Comparison of ENCODE assay signal across 16 cellular contexts in genomic region chr5:68246802-68247201, GRCh38. TPM values are rescaled to one million over a fixed set of nuclear protein-coding genes. Genes with fewer than 3 reads are reported as not detected.
DNase-seq lines count a peak whose midpoint lies in the region; ATAC-seq and TF ChIP-seq lines count a peak whose summit lies in the region.
"Had no signal": no experiment of that assay in that cellular context is flagged by ENCODE, and none has a peak within 500 bp of the region (broad histone marks: within the 10 kb centered on the region; RNA-seq: fewer than 3 reads in every experiment).

No MANE protein-coding gene starts in this region.

- H4K20me1 ChIP-seq in smooth muscle cell (ENCODE audit: low read depth): peaks cover 7% of the 10 kb centered on the region

- no peaks in the 10 kb centered on the region for H3K27me3 Mint-ChIP-seq in activated T-cell treated with anti-CD3 and anti-CD28 coated beads, Interleukin-2, amount 50 U/mL, for 72 hours (ENCODE audit: low read depth)

- no peak overlapping the region for H3K27ac ChIP-seq in smooth muscle cell (ENCODE audit: low read depth)
- H3K27ac ChIP-seq: GM23248 had no signal

- ATAC-seq in activated T-cell treated with anti-CD3 and anti-CD28 coated beads, Interleukin-2, amount 50 U/mL, for 72 hours (replicated peaks in 1 of 2): no peak
- ATAC-seq in HG03159 (IDR thresholded peaks at IDR 0.05; ENCODE audit: unreplicated experiment) (no peak), HG02938 (IDR thresholded peaks at IDR 0.05; ENCODE audit: unreplicated experiment) (no peak)
- ATAC-seq: gastroesophageal sphincter, left ventricle myocardium superior had no signal

- H3K27ac Mint-ChIP-seq in activated T-cell treated with anti-CD3 and anti-CD28 coated beads, Interleukin-2, amount 50 U/mL, for 72 hours: peak overlapping the region; percentile 70

- H3K4me1 ChIP-seq in smooth muscle cell (ENCODE audit: low read depth): peaks cover 15% of the 10 kb centered on the region

- 88% methylated on average over 3 of the region's 3 CpGs for WGBS in smooth muscle cell (ENCODE audit: low lambda C conversion rate)

- H3F3A ChIP-seq in smooth muscle cell (ENCODE audit: low read depth): no peaks in the 10 kb centered on the region

- H3K9me3 Mint-ChIP-seq in activated T-cell treated with anti-CD3 and anti-CD28 coated beads, Interleukin-2, amount 50 U/mL, for 72 hours: no peaks in the 10 kb centered on the region

- H3K27me3 ChIP-seq in smooth muscle cell (ENCODE audit: low read depth): no peaks in the 10 kb centered on the region
- H3K27me3 ChIP-seq: gastroesophageal sphincter, vagina had no signal

- no peaks in the 10 kb centered on the region for H3K36me3 Mint-ChIP-seq in activated T-cell treated with anti-CD3 and anti-CD28 coated beads, Interleukin-2, amount 50 U/mL, for 72 hours (ENCODE audit: insufficient read depth in 2 of 2)

- no peak for DNase-seq in activated T-cell treated with anti-CD3 and anti-CD28 coated beads, Interleukin-2, amount 50 U/mL, for 72 hours
- DNase-seq in activated T-cell treated with anti-CD3 and anti-CD28 coated beads for 4 hours (no peak), LNCaP clone FGC (ENCODE audit: low read depth) (no peak), epithelial cell of esophagus (ENCODE audit: low read depth) (peak; percentile 21), smooth muscle cell (lab: John Stamatoyannopoulos, UW; ENCODE audit: unreplicated experiment) (no peak), NCI-H226 (no peak)
- DNase-seq: activated CD8-positive, alpha-beta memory T cell treated with anti-CD3 and anti-CD28 coated beads, Interleukin-2, amount 50 U/mL, for 48 hours; GDM1; GM23248; left ventricle myocardium superior; NCI-H2081 treated with DMSO at 0.1 percent for 48 hours; T1000 had no signal

- peak; percentile 22 for TF ChIP-seq CTCF in LNCaP clone FGC (IDR thresholded peaks at IDR 0.05; ENCODE audit: control insufficient read depth, extremely low read depth, insufficient read depth)
- TF ChIP-seq CTCF in epithelial cell of esophagus (IDR thresholded peaks at IDR 0.05; ENCODE audit: insufficient read depth, low read depth, low read length, missing control alignments): peak; percentile 22
- peak; percentile 6 for TF ChIP-seq CTCF in smooth muscle cell (IDR thresholded peaks at IDR 0.05; ENCODE audit: borderline replicate concordance, insufficient read depth, poor library complexity, severe bottlenecking)

- H3K79me2 ChIP-seq in smooth muscle cell (ENCODE audit: low read depth): peaks cover 24% of the 10 kb centered on the region

- no peak overlapping the region for H3K4me3 Mint-ChIP-seq in activated T-cell treated with anti-CD3 and anti-CD28 coated beads, Interleukin-2, amount 50 U/mL, for 72 hours

- peaks cover 75% of the 10 kb centered on the region for H3K4me1 Mint-ChIP-seq in activated T-cell treated with anti-CD3 and anti-CD28 coated beads, Interleukin-2, amount 50 U/mL, for 72 hours (ENCODE audit: low read depth)

- H3K4me2 ChIP-seq in smooth muscle cell: no peak overlapping the region

- no peak overlapping the region for H3K9ac ChIP-seq in smooth muscle cell (ENCODE audit: low read depth)
- H3K9ac ChIP-seq: GM23248 had no signal

- no peaks in the 10 kb centered on the region for H3K36me3 ChIP-seq in smooth muscle cell (ENCODE audit: low read depth)

- no peak overlapping the region for H2AFZ ChIP-seq in smooth muscle cell (ENCODE audit: low read depth)
- H2AFZ ChIP-seq: GM23248 had no signal

- H3K4me3 ChIP-seq in LNCaP clone FGC (ENCODE audit: low read depth, low read length) (no peak overlapping the region), epithelial cell of esophagus (ENCODE audit: low read length) (no peak overlapping the region), smooth muscle cell (no peak overlapping the region)
- H3K4me3 ChIP-seq: gastroesophageal sphincter, GM23248, vagina had no signal

- H3K9me3 ChIP-seq in smooth muscle cell (replicated peaks; ENCODE audit: low read depth): no peaks in the 10 kb centered on the region
- H3K9me3 ChIP-seq: gastroesophageal sphincter, vagina had no signal

RNA-seq across cellular contexts. Expression of gene PIK3R1, which starts 31.2 kb away (rescaled TPM):
- 10 to 100 TPM; 46.5 to 74.2 TPM for total RNA-seq in activated T-cell treated with anti-CD3 and anti-CD28 coated beads, Interleukin-2, amount 50 U/mL, for 72 hours
- total RNA-seq in smooth muscle cell: 33.2 and 63.6 TPM in 2 replicates
- polyA plus RNA-seq in smooth muscle cell: 5.3 and 7.5 TPM in 2 replicates
